ENCODE assay signal across 9 cellular contexts in genomic region chr11:32231909-32232493, GRCh38.
A peak's percentile ranks its signal among the peaks of the same experiment; 100 is the strongest.
DNase-seq lines count a peak whose midpoint lies in the region; ATAC-seq and TF ChIP-seq lines count a peak whose summit lies in the region.
"Had no signal": no experiment of that assay in that cellular context is flagged by ENCODE, and none has a peak within 500 bp of the region (broad histone marks: within the 10 kb centered on the region; RNA-seq: fewer than 3 reads in every experiment).

No MANE protein-coding gene starts in this region.

- H3K9me3 ChIP-seq in Caco-2 (no peaks in the 10 kb centered on the region), PC-3 (ENCODE audit: low read length) (no peaks in the 10 kb centered on the region), fibroblast of lung (ENCODE audit: control insufficient read depth, insufficient read depth, low read depth, low read length) (no peaks in the 10 kb centered on the region)
- H3K9me3 ChIP-seq: pancreas had no signal

- no peaks in the 10 kb centered on the region for H3K36me3 ChIP-seq in Caco-2 (ENCODE audit: control insufficient read depth, insufficient read depth, low read length)
- H3K36me3 ChIP-seq in PC-3 (ENCODE audit: low read depth, low read length): no peaks in the 10 kb centered on the region
- no peaks in the 10 kb centered on the region for H3K36me3 ChIP-seq in fibroblast of lung (ENCODE audit: control insufficient read depth, insufficient read depth, low read length)
- H3K36me3 ChIP-seq: pancreas had no signal

- H3K4me3 Mint-ChIP-seq in Caco-2 (ENCODE audit: unreplicated experiment) (no peak overlapping the region), type B pancreatic cell (no peak overlapping the region)
- no peak overlapping the region for H3K4me3 Mint-ChIP-seq in stimulated activated memory B cell treated with anti-CD40 and anti-IgM and Interleukin-4, amounts not matched to agents 10 μg/mL and 1 μg/mL and 100 μg/mL, for 72 hours

- no peaks in the 10 kb centered on the region for H3K4me1 ChIP-seq in Caco-2
- peaks cover 3% of the 10 kb centered on the region; the same call in 1 of the 2 replicates for H3K4me1 ChIP-seq in PC-3 (ENCODE audit: insufficient read depth, low read length)
- no peaks in the 10 kb centered on the region for H3K4me1 ChIP-seq in fibroblast of lung (ENCODE audit: control insufficient read depth, extremely low read depth, insufficient read depth, low read length)
- H3K4me1 ChIP-seq: pancreas had no signal

- H3K36me3 Mint-ChIP-seq in Caco-2 (ENCODE audit: insufficient read depth, unreplicated experiment) (no peaks in the 10 kb centered on the region), type B pancreatic cell (no peaks in the 10 kb centered on the region)
- H3K36me3 Mint-ChIP-seq in stimulated activated memory B cell treated with anti-CD40 and anti-IgM and Interleukin-4, amounts not matched to agents 10 μg/mL and 1 μg/mL and 100 μg/mL, for 72 hours: no peaks in the 10 kb centered on the region

- H2AFZ ChIP-seq in PC-3 (ENCODE audit: low read length) (no peak overlapping the region), fibroblast of lung (ENCODE audit: low read length) (no peak overlapping the region)

- H3K27me3 ChIP-seq in Caco-2 (replicated peaks; ENCODE audit: control insufficient read depth, insufficient read depth, low read length) (no peaks in the 10 kb centered on the region), PC-3 (ENCODE audit: low read length) (peaks cover 26% of the 10 kb centered on the region), fibroblast of lung (ENCODE audit: control insufficient read depth, insufficient read depth, low read length) (no peaks in the 10 kb centered on the region)
- H3K27me3 ChIP-seq: pancreas had no signal

- no peaks in the 10 kb centered on the region for H3K79me2 ChIP-seq in PC-3 (ENCODE audit: low read length)
- no peaks in the 10 kb centered on the region for H3K79me2 ChIP-seq in fibroblast of lung (ENCODE audit: control insufficient read depth, insufficient read depth, low read length)

- CTCF ChIA-PET in Caco-2 (lab: Charles Lee) (interaction anchor here (0.7 to 1.5 kb wide), 5 partner anchors 10 to 66 kb away, joined by 3 to 6 read pairs (median 4); no protein-coding TSS in a partner anchor), PC-3 (lab: Charles Lee) (interaction anchor here (0.6 kb wide), 2 partner anchors 9 to 1125 kb away, joined by 3 to 4 read pairs; no protein-coding TSS in a partner anchor)

- TF ChIP-seq CTCF in Caco-2 (IDR thresholded peaks at IDR 0.05; ENCODE audit: insufficient read depth in 1 of 2, low read depth in 1 of 2, low read length in 1 of 2, severe bottlenecking in 1 of 2, unreplicated experiment in 1 of 2): peak; percentile 78 to 82
- peak; percentile 84 for TF ChIP-seq CTCF in PC-3 (conservative IDR thresholded peaks at IDR 0.05; ENCODE audit: low read depth, low read length)
- peak; percentile 49 to 77 for TF ChIP-seq CTCF in fibroblast of lung (conservative IDR thresholded peaks at IDR 0.05 in 1 of 2, IDR thresholded peaks at IDR 0.05 in 1 of 2; ENCODE audit: low read depth in 1 of 2, low read length in 2 of 2)
- TF ChIP-seq CTCF in type B pancreatic cell (conservative IDR thresholded peaks at IDR 0.05): peak; percentile 77

- no TSS peak for BruUV-seq in Caco-2 (replicated peaks; lab: Mats Ljungman, UMichigan)
- BruUV-seq in PC-3 (replicated peaks; lab: Mats Ljungman, UMichigan): no TSS peak

- H3K27me3 Mint-ChIP-seq in Caco-2 (ENCODE audit: insufficient read depth, unreplicated experiment): peaks cover 8% of the 10 kb centered on the region
- H3K27me3 Mint-ChIP-seq in type B pancreatic cell: peaks cover 4% of the 10 kb centered on the region
- peaks cover 28% of the 10 kb centered on the region for H3K27me3 Mint-ChIP-seq in stimulated activated memory B cell treated with anti-CD40 and anti-IgM and Interleukin-4, amounts not matched to agents 10 μg/mL and 1 μg/mL and 100 μg/mL, for 72 hours

- H4K20me1 ChIP-seq in PC-3 (ENCODE audit: low read length) (no peaks in the 10 kb centered on the region), fibroblast of lung (ENCODE audit: control insufficient read depth, extremely low read depth, insufficient read depth, low read length) (no peaks in the 10 kb centered on the region)

- ATAC-seq in GM18520 (IDR thresholded peaks at IDR 0.05; ENCODE audit: unreplicated experiment) (peak; percentile 74), HG03095 (IDR thresholded peaks at IDR 0.05; ENCODE audit: unreplicated experiment) (peak; percentile 72), PC-3 (peak; percentile 86)
- ATAC-seq in stimulated activated memory B cell treated with anti-CD40 and anti-IgM and Interleukin-4, amounts not matched to agents 10 μg/mL and 1 μg/mL and 100 μg/mL, for 72 hours: no peak

- DNase-seq in Caco-2: peak; percentile 52 to 56
- peak; percentile 62 for DNase-seq in PC-3
- peak; percentile 14 to 20 for DNase-seq in fibroblast of lung (ENCODE audit: low read depth in 2 of 2)
- no peak for DNase-seq in type B pancreatic cell (ENCODE audit: extremely low spot score, unreplicated experiment)
- DNase-seq in activated naive CD4-positive, alpha-beta T cell treated with Interleukin-2 at 50 U/mL for 16 hours: no peak
- DNase-seq: pancreas had no signal

- POLR2A ChIA-PET in Caco-2 (lab: Charles Lee) (interaction anchor here (0.5 to 0.6 kb wide), 2 partner anchors 141 to 597 kb away, joined by 3 to 5 read pairs; partner anchors contain the start of genes PRRG4 and RCN1), PC-3 (lab: Charles Lee; ENCODE audit: unreplicated experiment) (no interaction called here)

- H3K9me2 ChIP-seq in PC-3 (replicated peaks; ENCODE audit: low read length): no peaks in the 10 kb centered on the region

- peaks cover 6% of the 10 kb centered on the region for H3K4me1 Mint-ChIP-seq in Caco-2 (ENCODE audit: low read depth, unreplicated experiment)
- H3K4me1 Mint-ChIP-seq in type B pancreatic cell (ENCODE audit: unreplicated experiment): no peaks in the 10 kb centered on the region
- H3K4me1 Mint-ChIP-seq in stimulated activated memory B cell treated with anti-CD40 and anti-IgM and Interleukin-4, amounts not matched to agents 10 μg/mL and 1 μg/mL and 100 μg/mL, for 72 hours: no peaks in the 10 kb centered on the region

- H3K4me2 ChIP-seq in PC-3 (ENCODE audit: low read length): no peak overlapping the region
- H3K4me2 ChIP-seq in fibroblast of lung (ENCODE audit: extremely low read depth, insufficient read depth, low read length): no peak overlapping the region

- H3K9me3 Mint-ChIP-seq in Caco-2 (ENCODE audit: unreplicated experiment) (no peaks in the 10 kb centered on the region), type B pancreatic cell (no peaks in the 10 kb centered on the region)
- H3K9me3 Mint-ChIP-seq in stimulated activated memory B cell treated with anti-CD40 and anti-IgM and Interleukin-4, amounts not matched to agents 10 μg/mL and 1 μg/mL and 100 μg/mL, for 72 hours: no peaks in the 10 kb centered on the region

- intact Hi-C loops in Caco-2 (cut with micrococcal nuclease; ENCODE audit: unreplicated experiment): loop anchor here (1.0 kb wide), 1 partner anchor 56 kb away; no protein-coding TSS in a partner anchor
- intact Hi-C loops in PC-3 (cut with micrococcal nuclease): no loop called here

- H3K4me3 ChIP-seq in Caco-2 (ENCODE audit: low read depth, low read length) (no peak overlapping the region), PC-3 (ENCODE audit: low read length) (no peak overlapping the region), fibroblast of lung (replicated peaks in 1 of 4; ENCODE audit: control extremely low read depth in 1 of 4, insufficient read depth in 1 of 4, low read depth in 3 of 4, low read length in 4 of 4) (no peak overlapping the region)
- H3K4me3 ChIP-seq: pancreas had no signal

- H3K9ac ChIP-seq in PC-3 (ENCODE audit: low read length) (no peak overlapping the region), fibroblast of lung (ENCODE audit: insufficient read depth, low read length) (no peak overlapping the region)

- H3K27ac ChIP-seq in PC-3 (ENCODE audit: low read length): no peak overlapping the region
- H3K27ac ChIP-seq in fibroblast of lung (ENCODE audit: insufficient read depth, low read length): no peak overlapping the region
- H3K27ac ChIP-seq: pancreas had no signal

- no peaks in the 10 kb centered on the region for H3F3A ChIP-seq in PC-3 (ENCODE audit: low read length, unreplicated experiment)

- H3K27ac Mint-ChIP-seq in Caco-2 (ENCODE audit: unreplicated experiment): no peak overlapping the region
- H3K27ac Mint-ChIP-seq in type B pancreatic cell: no peak overlapping the region
- H3K27ac Mint-ChIP-seq in stimulated activated memory B cell treated with anti-CD40 and anti-IgM and Interleukin-4, amounts not matched to agents 10 μg/mL and 1 μg/mL and 100 μg/mL, for 72 hours: no peak overlapping the region

Comparison
In these comparisons a context has a peak if more than half of its experiments do, and no peak if none do; other contexts are left out.
1. DNase-seq: peak in Caco-2 (2 of 2), PC-3 (single experiment) and fibroblast of lung (2 of 2); none in type B pancreatic cell (single experiment) and activated naive CD4-positive, alpha-beta T cell treated with Interleukin-2 at 50 U/mL for 16 hours (single experiment).
2. Peak in every context shown above with its lines, with median percentiles within 50 percentile points of each other: CTCF ChIP-seq.